In genomic region chr12:107317751-107318553, GRCh38 we compare ENCODE assay signal across 8 cellular contexts.
DNase-seq lines count a peak whose midpoint lies in the region; ATAC-seq and TF ChIP-seq lines count a peak whose summit lies in the region.

No MANE protein-coding gene starts in this region.

- H3K4me3 ChIP-seq in left lung, result peak overlapping the region; percentile 33 to 47

- H3K27me3 Mint-ChIP-seq in activated CD4-positive, alpha-beta T cell treated with anti-CD3 and anti-CD28 coated beads, Interleukin-2, amount 10 ng/mL, durations not matched to agents 7 days and 5 days, result peaks cover 37% of the 10 kb centered on the region

- H3K27ac Mint-ChIP-seq in activated CD4-positive, alpha-beta T cell treated with anti-CD3 and anti-CD28 coated beads, Interleukin-2, amount 10 ng/mL, durations not matched to agents 7 days and 5 days, result no peak overlapping the region

- H3K9me3 Mint-ChIP-seq in activated CD4-positive, alpha-beta T cell treated with anti-CD3 and anti-CD28 coated beads, Interleukin-2, amount 10 ng/mL, durations not matched to agents 7 days and 5 days, result no peaks in the 10 kb centered on the region

- peak; percentile 96 for ATAC-seq in left lung
- no peak for ATAC-seq in HG02852 (IDR thresholded peaks at IDR 0.05; ENCODE audit: unreplicated experiment)

- H3K36me3 ChIP-seq in left lung, result no peaks in the 10 kb centered on the region

- H3K4me3 Mint-ChIP-seq in activated CD4-positive, alpha-beta T cell treated with anti-CD3 and anti-CD28 coated beads, Interleukin-2, amount 10 ng/mL, durations not matched to agents 7 days and 5 days, result peak overlapping the region; percentile 79

- DNase-seq in SIG-M5 treated with dmso at 0.1 percent for 504 hours (lab: John Stamatoyannopoulos, UW; ENCODE audit: unreplicated experiment) (peak; percentile 62), SIG-M5 (lab: John Stamatoyannopoulos, UW) (no peak), NCI-H2171 (lab: John Stamatoyannopoulos, UW) (peak; percentile 88), cortex of kidney (lab: John Stamatoyannopoulos, UW) (peak; percentile 12), left lung (peak; percentile 88 to 94)
- peak; percentile 93 for DNase-seq in activated CD4-positive, alpha-beta T cell treated with anti-CD3 and anti-CD28 coated beads, Interleukin-2, amount 10 ng/mL, durations not matched to agents 7 days and 5 days
- DNase-seq in stimulated activated CD4-positive, alpha-beta T cell treated with anti-CD3 and anti-CD28 coated beads, Interleukin-2, amount 100 ng/mL, for 4 hours (ENCODE audit: low read depth), result peak; percentile 78

- intact Hi-C loops in left lung (cut with DNase I), result no loop called here

- no peaks in the 10 kb centered on the region for H3K9me3 ChIP-seq in left lung

- no peak for TF ChIP-seq CTCF in left lung (IDR thresholded peaks at IDR 0.05)

- H3K27me3 ChIP-seq in left lung, result peaks cover 38 to 86% of the 10 kb centered on the region in 2 donors

- peaks cover 32% of the 10 kb centered on the region for H3K4me1 Mint-ChIP-seq in activated CD4-positive, alpha-beta T cell treated with anti-CD3 and anti-CD28 coated beads, Interleukin-2, amount 10 ng/mL, durations not matched to agents 7 days and 5 days

- peaks cover 34 to 49% of the 10 kb centered on the region in 2 donors for H3K4me1 ChIP-seq in left lung

- CTCF ChIA-PET in activated CD4-positive, alpha-beta T cell treated with anti-CD3 and anti-CD28 coated beads, Interleukin-2, amount 10 ng/mL, durations not matched to agents 7 days and 5 days (lab: Charles Lee), result interaction anchor here (0.6 to 1.1 kb wide), 3 partner anchors 19 to 225 kb away, joined by 3 read pairs; partner anchors contain the start of gene CRY1

- POLR2A ChIA-PET in activated CD4-positive, alpha-beta T cell treated with anti-CD3 and anti-CD28 coated beads, Interleukin-2, amount 10 ng/mL, durations not matched to agents 7 days and 5 days (lab: Charles Lee), result interaction anchor here (0.5 kb wide), 1 partner anchor 906 kb away, joined by 3 read pairs; no protein-coding TSS in a partner anchor

- H3K36me3 Mint-ChIP-seq in activated CD4-positive, alpha-beta T cell treated with anti-CD3 and anti-CD28 coated beads, Interleukin-2, amount 10 ng/mL, durations not matched to agents 7 days and 5 days (ENCODE audit: low read depth), result no peaks in the 10 kb centered on the region

- no peak overlapping the region for H3K27ac ChIP-seq in left lung
